1 cellular context compared by ENCODE assay signal in the genomic region with DNA sequence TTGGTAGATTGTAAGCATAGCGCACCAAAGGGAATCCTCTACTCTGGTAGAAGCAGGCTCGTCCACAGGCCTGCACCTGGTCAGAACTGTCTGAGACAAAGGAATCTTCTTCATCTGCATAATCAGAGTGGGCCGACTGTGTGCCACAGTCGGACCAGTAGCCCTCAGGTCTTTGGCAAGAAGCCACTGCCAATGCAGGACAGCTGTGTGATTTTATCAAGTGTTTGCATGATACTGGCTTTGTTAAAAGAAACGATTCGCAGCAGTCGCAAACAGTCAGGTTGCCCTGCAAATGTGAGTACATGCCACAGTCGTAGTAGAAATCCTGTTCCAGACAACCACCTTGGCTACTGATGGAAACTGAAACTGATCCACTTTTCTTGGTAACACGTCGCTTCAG.
TF ChIP-seq lines count a peak whose summit lies in the region.

No MANE protein-coding gene starts in this region.

TF ChIP-seq in GM23338, 12 proteins besides CTCF, POLR2A, EP300 and RAD21 (continued from another document):
- TF ChIP-seq, protein P1, sequence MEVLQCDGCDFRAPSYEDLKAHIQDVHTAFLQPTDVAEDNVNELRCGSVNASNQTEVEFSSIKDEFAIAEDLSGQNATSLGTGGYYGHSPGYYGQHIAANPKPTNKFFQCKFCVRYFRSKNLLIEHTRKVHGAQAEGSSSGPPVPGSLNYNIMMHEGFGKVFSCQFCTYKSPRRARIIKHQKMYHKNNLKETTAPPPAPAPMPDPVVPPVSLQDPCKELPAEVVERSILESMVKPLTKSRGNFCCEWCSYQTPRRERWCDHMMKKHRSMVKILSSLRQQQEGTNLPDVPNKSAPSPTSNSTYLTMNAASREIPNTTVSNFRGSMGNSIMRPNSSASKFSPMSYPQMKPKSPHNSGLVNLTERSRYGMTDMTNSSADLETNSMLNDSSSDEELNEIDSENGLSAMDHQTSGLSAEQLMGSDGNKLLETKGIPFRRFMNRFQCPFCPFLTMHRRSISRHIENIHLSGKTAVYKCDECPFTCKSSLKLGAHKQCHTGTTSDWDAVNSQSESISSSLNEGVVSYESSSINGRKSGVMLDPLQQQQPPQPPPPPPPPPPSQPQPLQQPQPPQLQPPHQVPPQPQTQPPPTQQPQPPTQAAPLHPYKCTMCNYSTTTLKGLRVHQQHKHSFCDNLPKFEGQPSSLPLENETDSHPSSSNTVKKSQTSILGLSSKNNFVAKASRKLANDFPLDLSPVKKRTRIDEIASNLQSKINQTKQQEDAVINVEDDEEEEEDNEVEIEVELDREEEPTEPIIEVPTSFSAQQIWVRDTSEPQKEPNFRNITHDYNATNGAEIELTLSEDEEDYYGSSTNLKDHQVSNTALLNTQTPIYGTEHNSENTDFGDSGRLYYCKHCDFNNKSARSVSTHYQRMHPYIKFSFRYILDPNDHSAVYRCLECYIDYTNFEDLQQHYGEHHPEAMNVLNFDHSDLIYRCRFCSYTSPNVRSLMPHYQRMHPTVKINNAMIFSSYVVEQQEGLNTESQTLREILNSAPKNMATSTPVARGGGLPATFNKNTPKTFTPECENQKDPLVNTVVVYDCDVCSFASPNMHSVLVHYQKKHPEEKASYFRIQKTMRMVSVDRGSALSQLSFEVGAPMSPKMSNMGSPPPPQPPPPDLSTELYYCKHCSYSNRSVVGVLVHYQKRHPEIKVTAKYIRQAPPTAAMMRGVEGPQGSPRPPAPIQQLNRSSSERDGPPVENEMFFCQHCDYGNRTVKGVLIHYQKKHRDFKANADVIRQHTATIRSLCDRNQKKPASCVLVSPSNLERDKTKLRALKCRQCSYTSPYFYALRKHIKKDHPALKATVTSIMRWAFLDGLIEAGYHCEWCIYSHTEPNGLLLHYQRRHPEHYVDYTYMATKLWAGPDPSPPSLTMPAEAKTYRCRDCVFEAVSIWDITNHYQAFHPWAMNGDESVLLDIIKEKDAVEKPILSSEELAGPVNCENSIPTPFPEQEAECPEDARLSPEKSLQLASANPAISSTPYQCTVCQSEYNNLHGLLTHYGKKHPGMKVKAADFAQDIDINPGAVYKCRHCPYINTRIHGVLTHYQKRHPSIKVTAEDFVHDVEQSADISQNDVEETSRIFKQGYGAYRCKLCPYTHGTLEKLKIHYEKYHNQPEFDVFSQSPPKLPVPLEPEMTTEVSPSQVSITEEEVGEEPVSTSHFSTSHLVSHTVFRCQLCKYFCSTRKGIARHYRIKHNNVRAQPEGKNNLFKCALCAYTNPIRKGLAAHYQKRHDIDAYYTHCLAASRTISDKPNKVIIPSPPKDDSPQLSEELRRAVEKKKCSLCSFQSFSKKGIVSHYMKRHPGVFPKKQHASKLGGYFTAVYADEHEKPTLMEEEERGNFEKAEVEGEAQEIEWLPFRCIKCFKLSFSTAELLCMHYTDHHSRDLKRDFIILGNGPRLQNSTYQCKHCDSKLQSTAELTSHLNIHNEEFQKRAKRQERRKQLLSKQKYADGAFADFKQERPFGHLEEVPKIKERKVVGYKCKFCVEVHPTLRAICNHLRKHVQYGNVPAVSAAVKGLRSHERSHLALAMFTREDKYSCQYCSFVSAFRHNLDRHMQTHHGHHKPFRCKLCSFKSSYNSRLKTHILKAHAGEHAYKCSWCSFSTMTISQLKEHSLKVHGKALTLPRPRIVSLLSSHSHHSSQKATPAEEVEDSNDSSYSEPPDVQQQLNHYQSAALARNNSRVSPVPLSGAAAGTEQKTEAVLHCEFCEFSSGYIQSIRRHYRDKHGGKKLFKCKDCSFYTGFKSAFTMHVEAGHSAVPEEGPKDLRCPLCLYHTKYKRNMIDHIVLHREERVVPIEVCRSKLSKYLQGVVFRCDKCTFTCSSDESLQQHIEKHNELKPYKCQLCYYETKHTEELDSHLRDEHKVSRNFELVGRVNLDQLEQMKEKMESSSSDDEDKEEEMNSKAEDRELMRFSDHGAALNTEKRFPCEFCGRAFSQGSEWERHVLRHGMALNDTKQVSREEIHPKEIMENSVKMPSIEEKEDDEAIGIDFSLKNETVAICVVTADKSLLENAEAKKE (CRISPR knock-in tag; IDR thresholded peaks at IDR 0.05): no peak
- no peak for TF ChIP-seq CREB1 (CRISPR knock-in tag; IDR thresholded peaks at IDR 0.05; ENCODE audit: low read depth)
